Comparison of ENCODE assay signal across 9 cellular contexts in genomic region chr4:185307136-185307950, GRCh38.
DNase-seq lines count a peak whose midpoint lies in the region; ATAC-seq, FAIRE-seq and TF ChIP-seq lines count a peak whose summit lies in the region.
"Had no signal": no experiment of that assay in that cellular context is flagged by ENCODE, and none has a peak within 500 bp of the region (broad histone marks: within the 10 kb centered on the region; RNA-seq: fewer than 3 reads in every experiment).

No MANE protein-coding gene starts in this region.

- H3K27me3 ChIP-seq in WERI-Rb-1 (ENCODE audit: insufficient read depth, low read depth, severe bottlenecking), result no peaks in the 10 kb centered on the region
- H3K27me3 ChIP-seq: neutrophil had no signal

- intact Hi-C loops in natural killer cell (cut with micrococcal nuclease), result no loop called here
- intact Hi-C loops in Right ventricle myocardium superior (cut with DNase I), result no loop called here

- H3K36me3 Mint-ChIP-seq in natural killer cell, result peaks cover 7% of the 10 kb centered on the region

- H3K9me3 Mint-ChIP-seq in natural killer cell, result no peaks in the 10 kb centered on the region

- peaks cover 0 to 11% of the 10 kb centered on the region in 2 donors for H3K4me1 Mint-ChIP-seq in natural killer cell

- ATAC-seq in GM21360 (IDR thresholded peaks at IDR 0.05; ENCODE audit: unreplicated experiment) (peak; percentile 61), HG03280 (IDR thresholded peaks at IDR 0.05; ENCODE audit: unreplicated experiment) (peak; percentile 76), natural killer cell (no peak), Right ventricle myocardium superior (ENCODE audit: poor library complexity) (no peak)

- H3K27ac Mint-ChIP-seq in natural killer cell, result no peak overlapping the region

- peaks cover 7% of the 10 kb centered on the region; the same call in 1 of the 2 replicates for H3K36me3 ChIP-seq in WERI-Rb-1
- H3K36me3 ChIP-seq: neutrophil had no signal

- H3K4me3 Mint-ChIP-seq in natural killer cell, result no peak overlapping the region

- H3K4me3 ChIP-seq in epithelial cell of esophagus (ENCODE audit: low read length) (no peak overlapping the region), WERI-Rb-1 (ENCODE audit: low read depth, low read length) (no peak overlapping the region)

- peak; percentile 13 for DNase-seq in GM12891 (ENCODE audit: insufficient read length, low spot score)
- peak; percentile 85 for DNase-seq in epithelial cell of esophagus (ENCODE audit: low read depth)
- no peak for DNase-seq in WERI-Rb-1
- no peak for DNase-seq in H54 (ENCODE audit: insufficient read length, low spot score)
- no peak for DNase-seq in natural killer cell
- DNase-seq in Right ventricle myocardium superior, result no peak

- TF ChIP-seq CTCF in epithelial cell of esophagus (IDR thresholded peaks at IDR 0.05; ENCODE audit: insufficient read depth, low read depth, low read length, missing control alignments) (no peak), WERI-Rb-1 (IDR thresholded peaks at IDR 0.05; ENCODE audit: low read depth, low read length) (no peak), natural killer cell (IDR thresholded peaks at IDR 0.05) (no peak)

- no peak for TF ChIP-seq POLR2A in GM12891 (IDR thresholded peaks at IDR 0.05; ENCODE audit: low read depth, low read length)
- no peak for TF ChIP-seq POLR2A in H54 (IDR thresholded peaks at IDR 0.05; ENCODE audit: low read depth, low read length)

- H3K27me3 Mint-ChIP-seq in natural killer cell (ENCODE audit: low read depth in 2 of 2), result no peaks in the 10 kb centered on the region

- peak; percentile 97 for FAIRE-seq in GM12891 (lab: Jason Lieb, UNC)
- no peak for FAIRE-seq in H54 (lab: Jason Lieb, UNC)

- H3K27ac ChIP-seq in WERI-Rb-1, result no peak overlapping the region
- H3K27ac ChIP-seq: neutrophil had no signal

- no peaks in the 10 kb centered on the region for H3K9me3 ChIP-seq in WERI-Rb-1 (ENCODE audit: severe bottlenecking)
- H3K9me3 ChIP-seq: neutrophil had no signal

TF ChIP-seq in GM12891, 5 proteins besides CTCF, POLR2A, EP300 and RAD21:
- TF ChIP-seq POU2F2 (IDR thresholded peaks at IDR 0.05; ENCODE audit: low read depth, low read length), result peak; percentile 78
- no peak for TF ChIP-seq PAX5 (IDR thresholded peaks at IDR 0.05; ENCODE audit: insufficient read depth, low read length, severe bottlenecking)
- TF ChIP-seq POLR2AphosphoS5 (IDR thresholded peaks at IDR 0.05; ENCODE audit: low read depth, low read length), result peak; percentile 31; the same call in 1 of the 2 replicates
- 0 out of 2 replicates have a peak, but pooled peaks have one; percentile 29 for TF ChIP-seq TAF1 (IDR thresholded peaks at IDR 0.05; ENCODE audit: low read depth, low read length)
- no peak for TF ChIP-seq SPI1 (IDR thresholded peaks at IDR 0.05; ENCODE audit: low read depth, low read length)

Comparison
In these comparisons a context has a peak if more than half of its experiments do, and no peak if none do; other contexts are left out.
1. DNase-seq: peak in GM12891 (single experiment) and epithelial cell of esophagus (single experiment); none in WERI-Rb-1 (single experiment), H54 (single experiment), natural killer cell (single experiment) and Right ventricle myocardium superior (single experiment).
2. ATAC-seq: peak in GM21360 (single experiment) and HG03280 (single experiment); none in natural killer cell (0 of 3) and Right ventricle myocardium superior (single experiment).